ENCODE assay signal across 31 cellular contexts in genomic region chr10:108039821-108040584, GRCh38.
DNase-seq lines count a peak whose midpoint lies in the region; ATAC-seq, FAIRE-seq and TF ChIP-seq lines count a peak whose summit lies in the region.
"Had no signal": no experiment of that assay in that cellular context is flagged by ENCODE, and none has a peak within 500 bp of the region (broad histone marks: within the 10 kb centered on the region; RNA-seq: fewer than 3 reads in every experiment).

No MANE protein-coding gene starts in this region.

- no peak for FAIRE-seq in astrocyte (lab: Jason Lieb, UNC)
- FAIRE-seq: endothelial cell of umbilical vein, GM12891 had no signal

- in situ Hi-C loops in KBM-7 (cut with MboI; ENCODE audit: low pct_unique_long_range_greater_than_20kb, low sequenced_read_pairs): no loop called here

- no peaks in the 10 kb centered on the region for H3K36me3 ChIP-seq in astrocyte (ENCODE audit: insufficient read depth, low read length)
- H3K36me3 ChIP-seq in mucosa of descending colon (ENCODE audit: low read depth): no peaks in the 10 kb centered on the region
- no peaks in the 10 kb centered on the region for H3K36me3 ChIP-seq in aorta (ENCODE audit: control insufficient read depth in 1 of 2, insufficient read depth in 2 of 2, low read length in 1 of 2)
- H3K36me3 ChIP-seq: HAP-1, MG63, neutrophil, prostate gland, upper lobe of right lung had no signal

- ATAC-seq in mucosa of descending colon (peak; percentile 36), aorta (ENCODE audit: low FRiP score) (no peak), HG03571 (IDR thresholded peaks at IDR 0.05; ENCODE audit: unreplicated experiment) (no peak)
- ATAC-seq: activated naive CD4-positive, alpha-beta T cell treated with anti-CD3 and anti-CD28 coated beads, Interleukin-2, amount 50 U/mL, for 72 hours; CD8-positive, alpha-beta T cell; upper lobe of right lung had no signal

- peaks cover 2% of the 10 kb centered on the region for H3K36me3 Mint-ChIP-seq in astrocyte (ENCODE audit: low read depth, unreplicated experiment)
- H3K36me3 Mint-ChIP-seq: activated naive CD4-positive, alpha-beta T cell treated with anti-CD3 and anti-CD28 coated beads, Interleukin-2, amount 50 U/mL, for 72 hours; CD8-positive, alpha-beta T cell had no signal

- peak; percentile 21 for DNase-seq in DMS53 (lab: John Stamatoyannopoulos, UW)
- DNase-seq in DMS53 treated with DMSO at 0.1 percent for 48 hours (lab: John Stamatoyannopoulos, UW; ENCODE audit: unreplicated experiment): no peak
- DNase-seq in KBM-7: peak; percentile 43
- DNase-seq in astrocyte (ENCODE audit: low read depth): no peak
- no peak for DNase-seq in mucosa of descending colon
- no peak for DNase-seq in aorta
- no peak for DNase-seq in activated gamma-delta T cell treated with Interleukin-2 at 50 U/mL for 16 hours
- DNase-seq: 8988T; activated CD4-positive, alpha-beta T cell treated with anti-CD3 and anti-CD28 coated beads, Interleukin-2, amount 50 U/mL, for 1 hour; anterior cingulate cortex; CD8-positive, alpha-beta T cell; DND-41; kidney glomerular epithelial cell; MG63; NCI-H1436; NCI-H2107; NCI-H510A treated with DMSO at 0.1 percent for 48 hours; RPMI8226; stimulated activated CD8-positive, alpha-beta memory T cell treated with anti-CD3 and anti-CD28 coated beads, Interleukin-4, amount 100 ng/mL, for 48 hours; upper lobe of right lung had no signal

- H4K20me1 ChIP-seq in astrocyte (ENCODE audit: insufficient read depth, low read length): no peaks in the 10 kb centered on the region

- TF ChIP-seq CTCF in astrocyte (IDR thresholded peaks at IDR 0.05; ENCODE audit: insufficient read depth, low read depth, low read length) (no peak), mucosa of descending colon (IDR thresholded peaks at IDR 0.05) (no peak)

- no peaks in the 10 kb centered on the region for H3K27me3 Mint-ChIP-seq in astrocyte (ENCODE audit: low read depth, unreplicated experiment)
- H3K27me3 Mint-ChIP-seq: central memory CD8-positive, alpha-beta T cell; IgD-negative memory B cell had no signal

- peaks cover 10% of the 10 kb centered on the region for H3K9me3 Mint-ChIP-seq in astrocyte (ENCODE audit: unreplicated experiment)

- peak overlapping the region; percentile 1 for H3K27ac Mint-ChIP-seq in astrocyte (ENCODE audit: unreplicated experiment)
- H3K27ac Mint-ChIP-seq: CD8-positive, alpha-beta T cell; IgD-negative memory B cell had no signal

- H3K4me1 Mint-ChIP-seq in astrocyte (ENCODE audit: low read depth, unreplicated experiment): no peaks in the 10 kb centered on the region
- H3K4me1 Mint-ChIP-seq: central memory CD8-positive, alpha-beta T cell had no signal

- H3K4me3 Mint-ChIP-seq in astrocyte (ENCODE audit: unreplicated experiment): no peak overlapping the region
- H3K4me3 Mint-ChIP-seq: CD8-positive, alpha-beta T cell; central memory CD8-positive, alpha-beta T cell; IgD-negative memory B cell had no signal

- no peaks in the 10 kb centered on the region for H3K9me3 ChIP-seq in astrocyte (ENCODE audit: insufficient read depth, low read depth, low read length)
- H3K9me3 ChIP-seq in mucosa of descending colon: no peaks in the 10 kb centered on the region
- peaks cover 2% of the 10 kb centered on the region for H3K9me3 ChIP-seq in aorta (ENCODE audit: control insufficient read depth, low read length)
- H3K9me3 ChIP-seq: HAP-1, MG63, neutrophil, prostate gland, upper lobe of right lung had no signal

- H3K4me1 ChIP-seq in astrocyte (ENCODE audit: insufficient read depth, low read length) (no peaks in the 10 kb centered on the region), mucosa of descending colon (ENCODE audit: low read depth) (no peaks in the 10 kb centered on the region), aorta (ENCODE audit: control insufficient read depth in 1 of 2, insufficient read depth in 2 of 2, low read length in 2 of 2) (no peaks in the 10 kb centered on the region)
- H3K4me1 ChIP-seq: HAP-1, prostate gland, upper lobe of right lung had no signal

- intact Hi-C loops in mucosa of descending colon (cut with DNase I, micrococcal nuclease) (no loop called here), aorta (cut with DNase I) (no loop called here)

- no peak overlapping the region for H3K27ac ChIP-seq in astrocyte (ENCODE audit: low read depth, low read length)
- H3K27ac ChIP-seq in aorta (ENCODE audit: low read depth in 1 of 2, low read length in 2 of 2): no peak overlapping the region
- H3K27ac ChIP-seq: HL-60, neutrophil, prostate gland, SK-N-MC, upper lobe of right lung had no signal

- H3K4me2 ChIP-seq in astrocyte (ENCODE audit: low read length): no peak overlapping the region

- 82 to 86% methylated on average over 8 of the region's 8 CpGs for WGBS in aorta, 2 donors

- no peak overlapping the region for H2AFZ ChIP-seq in astrocyte (ENCODE audit: low read depth, low read length)

- H3K27me3 ChIP-seq in astrocyte (ENCODE audit: insufficient read depth, low read length) (no peaks in the 10 kb centered on the region), aorta (ENCODE audit: control insufficient read depth in 1 of 2, insufficient read depth in 2 of 2, low read length in 1 of 2) (no peaks in the 10 kb centered on the region)
- H3K27me3 ChIP-seq: MG63, neutrophil, upper lobe of right lung had no signal

- H3K79me2 ChIP-seq in astrocyte (ENCODE audit: insufficient read depth, low read length): no peaks in the 10 kb centered on the region

- H3K9ac ChIP-seq in astrocyte (ENCODE audit: low read length): no peak overlapping the region

- H3K4me3 ChIP-seq in astrocyte (ENCODE audit: insufficient read depth, low read depth, low read length) (no peak overlapping the region), mucosa of descending colon (no peak overlapping the region), aorta (ENCODE audit: low read length in 2 of 2) (no peak overlapping the region)
- H3K4me3 ChIP-seq: HAP-1, MG63, prostate gland, SK-N-MC, upper lobe of right lung had no signal

Comparison
In these comparisons a context has a peak if more than half of its experiments do, and no peak if none do; other contexts are left out.
1. DNase-seq: peak in DMS53 (single experiment) and KBM-7 (single experiment); none in DMS53 treated with DMSO at 0.1 percent for 48 hours (single experiment), astrocyte (single experiment), mucosa of descending colon (0 of 3), aorta (0 of 2) and activated gamma-delta T cell treated with Interleukin-2 at 50 U/mL for 16 hours (single experiment).